1 cellular context compared by ENCODE assay signal in the genomic region with DNA sequence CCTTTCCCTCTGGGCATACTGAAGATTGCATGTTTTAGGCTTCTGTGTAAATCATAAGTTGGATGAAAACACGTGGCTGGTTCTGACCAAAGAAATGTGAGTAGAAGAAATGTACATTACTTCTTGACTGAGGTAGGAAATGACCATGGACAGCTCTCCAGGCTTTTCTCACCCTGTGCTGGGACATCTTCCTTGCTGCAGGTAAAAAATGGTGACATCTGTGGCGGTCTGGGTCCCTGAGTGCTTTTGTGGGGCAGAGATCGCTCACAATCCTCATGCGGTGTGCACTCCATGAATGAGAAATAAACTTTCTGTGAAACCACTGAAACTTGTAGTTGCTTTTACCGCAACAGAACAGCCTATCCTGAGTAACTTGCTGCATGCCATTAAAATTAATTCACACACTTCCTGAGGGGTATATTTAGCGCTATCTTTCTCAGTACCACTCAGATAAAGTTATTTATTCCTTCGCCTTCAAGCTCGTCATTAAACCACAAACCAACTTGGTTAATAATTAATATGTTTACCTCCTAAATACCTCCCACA.
TF ChIP-seq lines count a peak whose summit lies in the region.

No MANE protein-coding gene starts in this region.

TF ChIP-seq in Ishikawa, 13 proteins besides CTCF, POLR2A, EP300 and RAD21 (continued from another document):
- TF ChIP-seq, protein P1, sequence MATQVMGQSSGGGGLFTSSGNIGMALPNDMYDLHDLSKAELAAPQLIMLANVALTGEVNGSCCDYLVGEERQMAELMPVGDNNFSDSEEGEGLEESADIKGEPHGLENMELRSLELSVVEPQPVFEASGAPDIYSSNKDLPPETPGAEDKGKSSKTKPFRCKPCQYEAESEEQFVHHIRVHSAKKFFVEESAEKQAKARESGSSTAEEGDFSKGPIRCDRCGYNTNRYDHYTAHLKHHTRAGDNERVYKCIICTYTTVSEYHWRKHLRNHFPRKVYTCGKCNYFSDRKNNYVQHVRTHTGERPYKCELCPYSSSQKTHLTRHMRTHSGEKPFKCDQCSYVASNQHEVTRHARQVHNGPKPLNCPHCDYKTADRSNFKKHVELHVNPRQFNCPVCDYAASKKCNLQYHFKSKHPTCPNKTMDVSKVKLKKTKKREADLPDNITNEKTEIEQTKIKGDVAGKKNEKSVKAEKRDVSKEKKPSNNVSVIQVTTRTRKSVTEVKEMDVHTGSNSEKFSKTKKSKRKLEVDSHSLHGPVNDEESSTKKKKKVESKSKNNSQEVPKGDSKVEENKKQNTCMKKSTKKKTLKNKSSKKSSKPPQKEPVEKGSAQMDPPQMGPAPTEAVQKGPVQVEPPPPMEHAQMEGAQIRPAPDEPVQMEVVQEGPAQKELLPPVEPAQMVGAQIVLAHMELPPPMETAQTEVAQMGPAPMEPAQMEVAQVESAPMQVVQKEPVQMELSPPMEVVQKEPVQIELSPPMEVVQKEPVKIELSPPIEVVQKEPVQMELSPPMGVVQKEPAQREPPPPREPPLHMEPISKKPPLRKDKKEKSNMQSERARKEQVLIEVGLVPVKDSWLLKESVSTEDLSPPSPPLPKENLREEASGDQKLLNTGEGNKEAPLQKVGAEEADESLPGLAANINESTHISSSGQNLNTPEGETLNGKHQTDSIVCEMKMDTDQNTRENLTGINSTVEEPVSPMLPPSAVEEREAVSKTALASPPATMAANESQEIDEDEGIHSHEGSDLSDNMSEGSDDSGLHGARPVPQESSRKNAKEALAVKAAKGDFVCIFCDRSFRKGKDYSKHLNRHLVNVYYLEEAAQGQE (IDR thresholded peaks at IDR 0.05; ENCODE audit: low read depth) = peak; percentile 72
